ENCODE assay signal across 8 cellular contexts in the genomic region with DNA sequence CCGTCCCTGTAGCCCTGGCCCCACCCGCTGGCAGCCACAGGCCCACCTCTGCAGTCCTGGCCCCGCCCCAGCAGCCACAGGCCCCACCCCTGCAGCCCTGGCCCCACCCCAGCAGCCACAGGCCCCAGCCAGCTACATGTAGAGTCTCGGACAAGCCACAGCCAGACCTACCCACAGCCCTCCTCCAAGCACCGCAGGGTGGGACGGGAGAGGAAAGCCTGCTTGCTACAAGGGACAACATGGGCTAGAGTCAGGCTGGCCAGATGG. TPM values are rescaled to one million over a fixed set of nuclear protein-coding genes. Genes with fewer than 3 reads are reported as not detected.
A peak's percentile ranks its signal among the peaks of the same experiment; 100 is the strongest.
DNase-seq lines count a peak whose midpoint lies in the region; ATAC-seq and TF ChIP-seq lines count a peak whose summit lies in the region.

No MANE protein-coding gene starts in this region.

- intact Hi-C loops in Panc1 (cut with micrococcal nuclease; ENCODE audit: unreplicated experiment): no loop called here
- intact Hi-C loops in activated CD4-positive, alpha-beta T cell treated with anti-CD3 and anti-CD28 coated beads for 36 hours (cut with DNase I, micrococcal nuclease): no loop called here

- peaks cover 1% of the 10 kb centered on the region for H3K27me3 Mint-ChIP-seq in activated CD4-positive, alpha-beta T cell treated with anti-CD3 and anti-CD28 coated beads for 36 hours

- H3K9me3 Mint-ChIP-seq in activated CD4-positive, alpha-beta T cell treated with anti-CD3 and anti-CD28 coated beads for 36 hours (ENCODE audit: low read depth): no peaks in the 10 kb centered on the region

- peak; percentile 48 for ATAC-seq in GM21619 (IDR thresholded peaks at IDR 0.05; ENCODE audit: unreplicated experiment)
- ATAC-seq in Panc1: peak; percentile 77
- ATAC-seq in activated CD4-positive, alpha-beta T cell treated with anti-CD3 and anti-CD28 coated beads for 36 hours: no peak

- H3K27ac ChIP-seq in Panc1 (ENCODE audit: low read length): no peak overlapping the region

- no peak overlapping the region for H3K4me3 Mint-ChIP-seq in activated CD4-positive, alpha-beta T cell treated with anti-CD3 and anti-CD28 coated beads for 36 hours

- H3K27me3 ChIP-seq in Panc1 (ENCODE audit: control insufficient read depth, insufficient read depth, low read length): no peaks in the 10 kb centered on the region

- H3K4me1 ChIP-seq in Panc1 (ENCODE audit: control insufficient read depth, insufficient read depth, low read length): no peaks in the 10 kb centered on the region

- in situ Hi-C loops in Panc1 (cut with HindIII; ENCODE audit: low pct_unique_long_range_greater_than_20kb, low sequenced_read_pairs): no loop called here

- no peaks in the 10 kb centered on the region for H3K4me1 Mint-ChIP-seq in activated CD4-positive, alpha-beta T cell treated with anti-CD3 and anti-CD28 coated beads for 36 hours

- POLR2A ChIA-PET in Panc1 (lab: Charles Lee): no interaction called here
- POLR2A ChIA-PET in activated CD4-positive, alpha-beta T cell treated with anti-CD3 and anti-CD28 coated beads for 36 hours (lab: Charles Lee): no interaction called here

- H3K36me3 Mint-ChIP-seq in activated CD4-positive, alpha-beta T cell treated with anti-CD3 and anti-CD28 coated beads for 36 hours (ENCODE audit: low read depth): peaks cover 1% of the 10 kb centered on the region

- CTCF ChIA-PET in Panc1 (lab: Charles Lee): no interaction called here
- CTCF ChIA-PET in activated CD4-positive, alpha-beta T cell treated with anti-CD3 and anti-CD28 coated beads for 36 hours (lab: Charles Lee): no interaction called here

- no peak for TF ChIP-seq CTCF in Panc1 (IDR thresholded peaks at IDR 0.05)

- DNase-seq in EH (ENCODE audit: low read depth) (peak; percentile 30), Panc1 (ENCODE audit: low read depth, low spot score) (no peak), iPS-NIHi7 (ENCODE audit: extremely low spot score) (peak; percentile 95), T1000 (lab: John Stamatoyannopoulos, UW) (no peak), epidermal melanocyte (ENCODE audit: insufficient read length, low spot score) (no peak)
- DNase-seq in activated CD4-positive, alpha-beta T cell treated with anti-CD3 and anti-CD28 coated beads for 36 hours: no peak
- no peak for DNase-seq in activated CD4-positive, alpha-beta T cell treated with anti-CD3 and anti-CD28 coated beads, Interleukin-2, amount 50 U/mL, for 1 hour

- no peak overlapping the region for H3K27ac Mint-ChIP-seq in activated CD4-positive, alpha-beta T cell treated with anti-CD3 and anti-CD28 coated beads for 36 hours

- H3K4me3 ChIP-seq in Panc1 (ENCODE audit: low read depth in 2 of 2, low read length in 2 of 2): no peak overlapping the region

- H3K36me3 ChIP-seq in Panc1 (ENCODE audit: control insufficient read depth, insufficient read depth, low read length): no peaks in the 10 kb centered on the region

- H3K9me3 ChIP-seq in Panc1 (ENCODE audit: control insufficient read depth, insufficient read depth, low read depth, low read length): no peaks in the 10 kb centered on the region

- no TSS peak for BruUV-seq in Panc1 (replicated peaks; lab: Mats Ljungman, UMichigan)

RNA-seq across cellular contexts. Expression of a gene that starts 49.5 kb away (rescaled TPM):
- 0.13 TPM for total RNA-seq in Panc1 (2021; ENCODE audit: unreplicated experiment)
- polyA plus RNA-seq in Panc1 (2012; ENCODE audit: insufficient read length): 0.56 TPM
- total RNA-seq in activated CD4-positive, alpha-beta T cell treated with anti-CD3 and anti-CD28 coated beads for 36 hours: 1 to 10 TPM; 7.8 to 8.2 TPM

Comparison
In these comparisons a context has a peak if more than half of its experiments do, and no peak if none do; other contexts are left out.
1. DNase-seq: peak in EH (single experiment) and iPS-NIHi7 (single experiment); none in Panc1 (single experiment), activated CD4-positive, alpha-beta T cell treated with anti-CD3 and anti-CD28 coated beads for 36 hours (single experiment), T1000 (single experiment), epidermal melanocyte (single experiment) and activated CD4-positive, alpha-beta T cell treated with anti-CD3 and anti-CD28 coated beads, Interleukin-2, amount 50 U/mL, for 1 hour (single experiment).